ENCODE assay signal across 19 cellular contexts in genomic region chr22:34225278-34225677, GRCh38.
"Had no signal": no experiment of that assay in that cellular context is flagged by ENCODE, and none has a peak within 500 bp of the region (broad histone marks: within the 10 kb centered on the region; RNA-seq: fewer than 3 reads in every experiment).

No MANE protein-coding gene starts in this region.

- H3K4me3 ChIP-seq: colonic mucosa, ovary, right lobe of liver, spleen, tibial artery, upper lobe of left lung, uterus had no signal

- ATAC-seq: foreskin keratinocyte; left colon; natural killer cell; right lobe of liver; stimulated activated memory B cell treated with anti-CD40 and anti-IgM and Interleukin-4, amounts not matched to agents 10 μg/mL and 1 μg/mL and 100 μg/mL, for 72 hours had no signal

- H3K27me3 ChIP-seq: colonic mucosa, foreskin keratinocyte, ovary, right lobe of liver, spleen, tibial artery, upper lobe of left lung, uterus had no signal

- H3K4me1 ChIP-seq: colonic mucosa, foreskin keratinocyte, right lobe of liver, spleen, tibial artery, upper lobe of left lung, uterus had no signal

- H3K27ac ChIP-seq: colonic mucosa, foreskin keratinocyte, ovary, right lobe of liver, spleen, tibial artery, upper lobe of left lung, uterus had no signal

- H3K36me3 ChIP-seq: colonic mucosa, ovary, right lobe of liver, spleen, tibial artery, upper lobe of left lung, uterus had no signal

- H3K9me3 ChIP-seq: colonic mucosa, ovary, right lobe of liver, tibial artery, upper lobe of left lung, uterus had no signal

- DNase-seq: colonic mucosa; effector CD4-positive, alpha-beta T cell; endodermal cell; erythroblast; foreskin keratinocyte; kidney; left colon; natural killer cell; nucleus accumbens; ovary; right lobe of liver; spleen; stimulated activated CD4-positive, alpha-beta T cell treated with anti-CD3 and anti-CD28 coated beads, Interleukin-15, amount 100 ng/mL, for 24 hours; stimulated activated CD4-positive, alpha-beta T cell treated with anti-CD3 and anti-CD28 coated beads, Interleukin-1b, Interleukin-23, amount 100 ng/mL, for 48 hours; stimulated activated CD4-positive, alpha-beta T cell treated with anti-CD3 and anti-CD28 coated beads, Interleukin-4, amount 100 ng/mL, for 24 hours; tibial artery; upper lobe of left lung; uterus had no signal
